Comparison of ENCODE assay signal across 21 cellular contexts in genomic region chr4:84279678-84280077, GRCh38.
DNase-seq lines count a peak whose midpoint lies in the region; FAIRE-seq and TF ChIP-seq lines count a peak whose summit lies in the region.
"Had no signal": no experiment of that assay in that cellular context is flagged by ENCODE, and none has a peak within 500 bp of the region (broad histone marks: within the 10 kb centered on the region; RNA-seq: fewer than 3 reads in every experiment).

No MANE protein-coding gene starts in this region.

- H3K27ac ChIP-seq in neural progenitor cell, result no peak overlapping the region
- H3K27ac ChIP-seq: C4-2B, skin epidermis, upper lobe of left lung had no signal

- FAIRE-seq in urothelium cell line (lab: Jason Lieb, UNC), result no peak
- FAIRE-seq: TTC549 had no signal

- no peak overlapping the region for H2AFZ ChIP-seq in neural progenitor cell (replicated peaks)

- no peaks in the 10 kb centered on the region for H3K9me3 ChIP-seq in neural progenitor cell (ENCODE audit: low read depth)
- H3K9me3 ChIP-seq: upper lobe of left lung had no signal

- H3K27me3 ChIP-seq in neural progenitor cell, result no peaks in the 10 kb centered on the region
- H3K27me3 ChIP-seq: upper lobe of left lung had no signal

- no peaks in the 10 kb centered on the region for H3K36me3 ChIP-seq in neural progenitor cell
- H3K36me3 ChIP-seq: upper lobe of left lung had no signal

- no peaks in the 10 kb centered on the region for H3K4me1 Mint-ChIP-seq in neural progenitor cell

- DNase-seq in GM04503 (ENCODE audit: low read depth) (peak; percentile 8), SK-MEL-5 (ENCODE audit: low read depth, low spot score) (peak; percentile 1), fibroblast of the aortic adventitia (ENCODE audit: low read depth) (peak; percentile 39), urothelium cell line (ENCODE audit: low spot score) (peak; percentile 9), putamen (ENCODE audit: low spot score) (no peak), occipital lobe (lab: John Stamatoyannopoulos, UW) (no peak), neural progenitor cell (ENCODE audit: low spot score) (no peak)
- DNase-seq: anterior cingulate cortex; effector memory CD8-positive, alpha-beta T cell; H9; mesenchymal stem cell; NCI-H1048; NCI-H2029; NCI-H446 treated with DMSO at 0.1 percent for 48 hours; NK-92 treated with Interleukin-12 subunit alpha and Interleukin-12 subunit beta, amount 100 ng/mL, for 24 hours; upper lobe of left lung had no signal

- H3K4me1 ChIP-seq in neural progenitor cell, result no peaks in the 10 kb centered on the region
- H3K4me1 ChIP-seq: upper lobe of left lung had no signal

- TF ChIP-seq CTCF in fibroblast of the aortic adventitia (IDR thresholded peaks at IDR 0.05; ENCODE audit: insufficient read depth, low read length), result no peak
- no peak for TF ChIP-seq CTCF in neural progenitor cell (IDR thresholded peaks at IDR 0.05)

- H3K9ac ChIP-seq in neural progenitor cell, result no peak overlapping the region

- no peaks in the 10 kb centered on the region for H3K79me2 ChIP-seq in neural progenitor cell (ENCODE audit: low read depth)

- H3K36me3 Mint-ChIP-seq in neural progenitor cell, result no peaks in the 10 kb centered on the region
- H3K36me3 Mint-ChIP-seq: natural killer cell treated with Interleukin-12 subunit alpha and Interleukin-12 subunit beta and Interleukin-15 and Interleukin-18, amount 100 ng/mL, for 72 hours had no signal

- H3K4me3 Mint-ChIP-seq in neural progenitor cell, result no peak overlapping the region
- H3K4me3 Mint-ChIP-seq: effector memory CD8-positive, alpha-beta T cell; H9; natural killer cell treated with Interleukin-12 subunit alpha and Interleukin-12 subunit beta and Interleukin-15 and Interleukin-18, amount 100 ng/mL, for 72 hours; stimulated activated naive CD8-positive, alpha-beta T cell treated with anti-CD3 and anti-CD28 coated beads, Interleukin-15, Interleukin-2, amounts not matched to agents 100 ng/mL and 50 ng/mL, for 24 hours had no signal

- no peaks in the 10 kb centered on the region for H3F3A ChIP-seq in neural progenitor cell (ENCODE audit: low read depth)

- no peak overlapping the region for H3K27ac Mint-ChIP-seq in neural progenitor cell
- H3K27ac Mint-ChIP-seq: effector memory CD8-positive, alpha-beta T cell; natural killer cell treated with Interleukin-12 subunit alpha and Interleukin-12 subunit beta and Interleukin-15 and Interleukin-18, amount 100 ng/mL, for 72 hours; stimulated activated naive CD8-positive, alpha-beta T cell treated with anti-CD3 and anti-CD28 coated beads, Interleukin-15, Interleukin-2, amounts not matched to agents 100 ng/mL and 50 ng/mL, for 24 hours had no signal

- in situ Hi-C loops in SK-MEL-5 (cut with HindIII; ENCODE audit: low pct_unique_long_range_greater_than_20kb, low sequenced_read_pairs), result no loop called here

- no peaks in the 10 kb centered on the region for H4K20me1 ChIP-seq in neural progenitor cell (ENCODE audit: low read depth)

- no peaks in the 10 kb centered on the region for H3K27me3 Mint-ChIP-seq in neural progenitor cell (ENCODE audit: insufficient read depth, low read depth)
- H3K27me3 Mint-ChIP-seq: effector memory CD8-positive, alpha-beta T cell; natural killer cell treated with Interleukin-12 subunit alpha and Interleukin-12 subunit beta and Interleukin-15 and Interleukin-18, amount 100 ng/mL, for 72 hours; stimulated activated naive CD8-positive, alpha-beta T cell treated with anti-CD3 and anti-CD28 coated beads, Interleukin-15, Interleukin-2, amounts not matched to agents 100 ng/mL and 50 ng/mL, for 24 hours had no signal

- no peaks in the 10 kb centered on the region for H3K9me3 Mint-ChIP-seq in neural progenitor cell
- H3K9me3 Mint-ChIP-seq: H9; natural killer cell treated with Interleukin-12 subunit alpha and Interleukin-12 subunit beta and Interleukin-15 and Interleukin-18, amount 100 ng/mL, for 72 hours; stimulated activated naive CD8-positive, alpha-beta T cell treated with anti-CD3 and anti-CD28 coated beads, Interleukin-15, Interleukin-2, amounts not matched to agents 100 ng/mL and 50 ng/mL, for 24 hours had no signal

- no peak overlapping the region for H3K4me3 ChIP-seq in fibroblast of the aortic adventitia (ENCODE audit: low read depth, low read length)
- no peak overlapping the region for H3K4me3 ChIP-seq in neural progenitor cell
- H3K4me3 ChIP-seq: skin epidermis, upper lobe of left lung had no signal

- H3K4me2 ChIP-seq in neural progenitor cell, result no peak overlapping the region

Comparison
In these comparisons a context has a peak if more than half of its experiments do, and no peak if none do; other contexts are left out.
1. DNase-seq: peak in GM04503 (single experiment), SK-MEL-5 (single experiment), fibroblast of the aortic adventitia (single experiment) and urothelium cell line (single experiment); none in putamen (single experiment), occipital lobe (single experiment) and neural progenitor cell (single experiment).